ENCODE assay signal across 8 cellular contexts in genomic region chr10:35126062-35126529, GRCh38. TPM values are rescaled to one million over a fixed set of nuclear protein-coding genes. Genes with fewer than 3 reads are reported as not detected.
A peak's percentile ranks its signal among the peaks of the same experiment; 100 is the strongest.
DNase-seq lines count a peak whose midpoint lies in the region; ATAC-seq, FAIRE-seq and TF ChIP-seq lines count a peak whose summit lies in the region.

No MANE protein-coding gene starts in this region.

- TF ChIP-seq POLR2A in GM12878 (IDR thresholded peaks at IDR 0.05; ENCODE audit: low read depth, low read length), result no peak

- POLR2A ChIA-PET in AG04449 (lab: Yijun Ruan, JAX), result interaction anchor here (0.6 to 2.8 kb wide), 3 partner anchors 14 to 70 kb away, joined by 3 to 17 read pairs (median 3); no protein-coding TSS in a partner anchor
- POLR2A ChIA-PET in GM12878 (lab: Charles Lee), result interaction anchor here (0.9 to 5.7 kb wide), 8 partner anchors 22 to 94 kb away, joined by 3 to 84 read pairs (median 4); no protein-coding TSS in a partner anchor

- H3K4me3 ChIP-seq in AG04449 (ENCODE audit: low read depth, low read length) (peak overlapping the region; percentile 74), GM12878 (peak overlapping the region; percentile 81), mesodermal cell (ENCODE audit: extremely low read depth, insufficient read depth, low read length, poor library complexity, severe bottlenecking) (peak overlapping the region; percentile 74)

- peak; percentile 0 for ATAC-seq in HG03097 (IDR thresholded peaks at IDR 0.05; ENCODE audit: low FRiP score, unreplicated experiment)
- peak; percentile 0; the same call in 1 of the 3 replicates for ATAC-seq in GM12878
- ATAC-seq in GM18502 (IDR thresholded peaks at IDR 0.05; ENCODE audit: poor library complexity, unreplicated experiment), result no peak

- H4K20me1 ChIP-seq in GM12878 (ENCODE audit: control insufficient read depth, insufficient read depth), result no peaks in the 10 kb centered on the region

- H3K4me1 ChIP-seq in GM12878 (ENCODE audit: control insufficient read depth, insufficient read depth, low read length), result peaks cover 3% of the 10 kb centered on the region; the same call in 1 of the 2 replicates
- no peaks in the 10 kb centered on the region for H3K4me1 ChIP-seq in mesodermal cell (ENCODE audit: control insufficient read depth, insufficient read depth, low read length, poor library complexity, severe bottlenecking)

- no peak for TF ChIP-seq RAD21 in GM12878 (IDR thresholded peaks at IDR 0.05; ENCODE audit: insufficient read depth, low read depth, low read length)

- peak overlapping the region; percentile 38 for H2AFZ ChIP-seq in GM12878 (ENCODE audit: control insufficient read depth, low read depth, low read length)

- CTCF ChIA-PET in AG04449 (lab: Yijun Ruan, JAX), result interaction anchor here (0.7 to 3.6 kb wide), 20 partner anchors 8 to 1755 kb away, joined by 3 to 34 read pairs (median 3); partner anchors contain the start of gene CUL2
- CTCF ChIA-PET in GM12878 (lab: Yijun Ruan, JAX), result interaction anchor here (0.6 to 14.7 kb wide), 15 partner anchors 9 to 437 kb away, joined by 3 to 378 read pairs (median 4); no protein-coding TSS in a partner anchor

- in situ Hi-C loops in GM12878 (cut with MboI), result loop anchor here (10.0 kb wide), 3 partner anchors 209 to 1759 kb away; partner anchors contain the start of gene CCNY

- TF ChIP-seq CTCF in AG04449 (IDR thresholded peaks at IDR 0.05; ENCODE audit: insufficient read depth, low read length, missing control alignments) (no peak), GM12878 (IDR thresholded peaks at IDR 0.05 in 2 of 3, conservative IDR thresholded peaks at IDR 0.05 in 1 of 3; ENCODE audit: control insufficient read depth in 2 of 3, extremely low read depth in 1 of 3, insufficient read depth in 1 of 3, low read depth in 3 of 3, low read length in 3 of 3) (no peak)

- peak overlapping the region; percentile 73 for H3K9ac ChIP-seq in GM12878 (ENCODE audit: control insufficient read depth, insufficient read depth, low read length)

- SMC1A ChIA-PET in GM12878 (lab: Charles Lee; ENCODE audit: uncharacterized antibody, unreplicated experiment), result interaction anchor here (0.7 to 15.6 kb wide), 15 partner anchors 8 to 131 kb away, joined by 3 to 281 read pairs (median 5); no protein-coding TSS in a partner anchor

- TSS peak; percentile 78 for BruUV-seq in GM12878 (replicated peaks; lab: Mats Ljungman, UMichigan)

- intact Hi-C loops in GM12878 (cut with micrococcal nuclease; ENCODE audit: unreplicated experiment), result loop anchor here (1.0 to 10.0 kb wide), 5 partner anchors 59 to 439 kb away; no protein-coding TSS in a partner anchor
- intact Hi-C loops in posterior vena cava (cut with DNase I), result loop anchor here in 1 of 2 donors (5.0 kb wide), 1 partner anchor 71 kb away; no protein-coding TSS in a partner anchor

- RAD21 ChIA-PET in GM12878 (lab: Charles Lee; ENCODE audit: unreplicated experiment), result interaction anchor here (0.5 to 12.2 kb wide), 20 partner anchors 9 to 395 kb away, joined by 3 to 201 read pairs (median 5); no protein-coding TSS in a partner anchor

- no peak for FAIRE-seq in GM12878 (lab: Jason Lieb, UNC)

- no peak for TF ChIP-seq EP300 in GM12878 (IDR thresholded peaks at IDR 0.05; ENCODE audit: borderline replicate concordance in 1 of 2, control insufficient read depth in 1 of 2, low read depth in 2 of 2, low read length in 2 of 2)

- WGBS in GM12878 (ENCODE audit: insufficient coverage, insufficient replicate concordance, low lambda C conversion rate, missing lambda C conversion rate), result 69% methylated on average over 13 of the region's 13 CpGs
- 84 to 86% methylated on average over 13 of the region's 13 CpGs for WGBS in mesodermal cell (ENCODE audit: insufficient coverage in 2 of 2), 2 experiments

- no peak for DNase-seq in AG04449 (ENCODE audit: low read depth, low spot score)
- no peak for DNase-seq in GM12878 (ENCODE audit: low read depth, low spot score)
- DNase-seq in NCI-H1436 (lab: John Stamatoyannopoulos, UW), result no peak
- DNase-seq in mucosa of gallbladder (ENCODE audit: low spot score), result no peak
- no peak for DNase-seq in posterior vena cava (ENCODE audit: low spot score)

- H3K79me2 ChIP-seq in GM12878 (ENCODE audit: control insufficient read depth, insufficient read depth, low read length), result peaks cover 39% of the 10 kb centered on the region

- H3K4me2 ChIP-seq in GM12878 (ENCODE audit: control insufficient read depth, insufficient read depth), result peak overlapping the region; percentile 89

- H3K27ac ChIP-seq in GM12878 (ENCODE audit: control insufficient read depth, insufficient read depth) (peak overlapping the region; percentile 64), mesodermal cell (ENCODE audit: low read depth, low read length, severe bottlenecking) (no peak overlapping the region)

- H3K27me3 ChIP-seq in GM12878 (replicated peaks in 1 of 2; ENCODE audit: control insufficient read depth in 2 of 2, insufficient read depth in 2 of 2, low read length in 1 of 2), result no peaks in the 10 kb centered on the region

- H3K9me3 ChIP-seq in GM12878 (replicated peaks; ENCODE audit: control insufficient read depth, insufficient read depth, low read length) (no peaks in the 10 kb centered on the region), mesodermal cell (ENCODE audit: control insufficient read depth, low read length) (no peaks in the 10 kb centered on the region)

- H3K36me3 ChIP-seq in GM12878 (ENCODE audit: control insufficient read depth in 2 of 2, insufficient read depth in 2 of 2, low read length in 1 of 2), result no peaks in the 10 kb centered on the region
- H3K36me3 ChIP-seq in mesodermal cell (ENCODE audit: control insufficient read depth, insufficient read depth, low read length), result no peaks in the 10 kb centered on the region

TF ChIP-seq in GM12878, 131 proteins besides CTCF, POLR2A, EP300 and RAD21 (continues in another document):
- TF ChIP-seq USF2 (IDR thresholded peaks at IDR 0.05; ENCODE audit: borderline replicate concordance, low read depth, low read length) (no peak), TCF12 (IDR thresholded peaks at IDR 0.05; ENCODE audit: low read depth, low read length) (no peak)

RNA-seq across cellular contexts. Expression of gene CREM, which starts 0.6 kb away (rescaled TPM):
- total RNA-seq in GM12878 (2013; cell fraction: nucleolus; rRNA removed), result 48.2 and 52.6 TPM in 2 replicates
- total RNA-seq in GM12878 (2014; rRNA removed) (57.0 and 70.6 TPM in 2 replicates), GM12878 (2014; rRNA removed; fragmentation: Illumina TruSeq; extraction: Trizol) (57.6 and 58.5 TPM in 2 replicates), GM12878 (2021) (50.5 and 51.3 TPM in 2 replicates), mucosa of gallbladder (26.8 TPM), posterior vena cava (10 to 100 TPM; 41.6 to 43.7 TPM)
- polyA plus RNA-seq in GM12878 (2011; ENCODE audit: low read depth), result 28.8 TPM
- polyA plus RNA-seq in GM12878 (2011; rRNA removed) (70.6 and 82.5 TPM in 2 replicates), GM12878 (2014; fragmentation: Illumina TruSeq; extraction: Trizol) (59.7 and 59.9 TPM in 2 replicates), GM12878 (2014; fragmentation: Nextera tagmentation; extraction: Ambion mirVana) (10 to 100 TPM; 64.2 to 70.7 TPM), GM12878 (2014; rRNA removed) (78.5 and 82.9 TPM in 2 replicates), GM12878 (2016; fragmentation: Nextera tagmentation; extraction: Ambion mirVana) (100 to 1,000 TPM; 100 to 115 TPM)
- polyA plus RNA-seq in GM12878 (2011; cell fraction: cytosol; rRNA removed), result 46.0 and 56.9 TPM in 2 replicates
- 27.6 and 29.1 TPM in 2 replicates for polyA plus RNA-seq in GM12878 (2011; cell fraction: nucleus; rRNA removed)
- 35.8 and 39.6 TPM in 2 replicates for polyA plus RNA-seq in GM12878 (2012)
- polyA minus RNA-seq in GM12878 (2011; rRNA and poly(A)+ RNA removed), result 35.8 and 46.9 TPM in 2 replicates
- 11.2 and 18.3 TPM in 2 replicates for polyA minus RNA-seq in GM12878 (2011; cell fraction: cytosol; rRNA and poly(A)+ RNA removed)
- 15.2 and 25.0 TPM in 2 replicates for polyA minus RNA-seq in GM12878 (2011; cell fraction: nucleus; rRNA and poly(A)+ RNA removed)
- polyA plus RNA-seq in mesodermal cell (2013, experiment 1 of 2), result 87.1 TPM
- polyA plus RNA-seq in mesodermal cell (2013, experiment 2 of 2), result 77.6 TPM

RNA-seq across cellular contexts. Expression of gene CUL2, which starts 36.0 kb away (rescaled TPM):
- 25.8 and 29.0 TPM in 2 replicates for total RNA-seq in GM12878 (2013; cell fraction: nucleolus; rRNA removed)
- total RNA-seq in GM12878 (2014; rRNA removed), result 15.6 and 20.2 TPM in 2 replicates
- 29.5 and 31.9 TPM in 2 replicates for total RNA-seq in GM12878 (2014; rRNA removed; fragmentation: Illumina TruSeq; extraction: Trizol)
- 31.3 and 34.5 TPM in 2 replicates for total RNA-seq in GM12878 (2021)
- 8.6 TPM for polyA plus RNA-seq in GM12878 (2011; ENCODE audit: low read depth)
- polyA plus RNA-seq in GM12878 (2011; rRNA removed), result 34.7 and 71.2 TPM in 2 replicates
- polyA plus RNA-seq in GM12878 (2011; cell fraction: cytosol; rRNA removed), result 11.0 and 11.5 TPM in 2 replicates
- 10.6 and 12.5 TPM in 2 replicates for polyA plus RNA-seq in GM12878 (2011; cell fraction: nucleus; rRNA removed)
- 11.8 and 18.2 TPM in 2 replicates for polyA plus RNA-seq in GM12878 (2012)
- 35.3 and 46.3 TPM in 2 replicates for polyA plus RNA-seq in GM12878 (2014; fragmentation: Illumina TruSeq; extraction: Trizol)
- 10 to 100 TPM; 11.9 to 12.7 TPM for polyA plus RNA-seq in GM12878 (2014; fragmentation: Nextera tagmentation; extraction: Ambion mirVana)
- 18.1 and 25.6 TPM in 2 replicates for polyA plus RNA-seq in GM12878 (2014; rRNA removed)
- polyA plus RNA-seq in GM12878 (2016; fragmentation: Nextera tagmentation; extraction: Ambion mirVana), result 10 to 100 TPM; 51.6 to 56.5 TPM
- 17.7 and 26.9 TPM in 2 replicates for polyA minus RNA-seq in GM12878 (2011; rRNA and poly(A)+ RNA removed)
- 12.4 and 13.1 TPM in 2 replicates for polyA minus RNA-seq in GM12878 (2011; cell fraction: cytosol; rRNA and poly(A)+ RNA removed)
- 7.1 and 13.9 TPM in 2 replicates for polyA minus RNA-seq in GM12878 (2011; cell fraction: nucleus; rRNA and poly(A)+ RNA removed)
- polyA plus RNA-seq in mesodermal cell (2013, experiment 1 of 2), result 49.9 TPM
- 61.5 TPM for polyA plus RNA-seq in mesodermal cell (2013, experiment 2 of 2)
- 26.2 TPM for total RNA-seq in mucosa of gallbladder
- total RNA-seq in posterior vena cava, result 10 to 100 TPM; 29.1 to 31.1 TPM
